ENCODE assay signal across 22 cellular contexts in the genomic region with DNA sequence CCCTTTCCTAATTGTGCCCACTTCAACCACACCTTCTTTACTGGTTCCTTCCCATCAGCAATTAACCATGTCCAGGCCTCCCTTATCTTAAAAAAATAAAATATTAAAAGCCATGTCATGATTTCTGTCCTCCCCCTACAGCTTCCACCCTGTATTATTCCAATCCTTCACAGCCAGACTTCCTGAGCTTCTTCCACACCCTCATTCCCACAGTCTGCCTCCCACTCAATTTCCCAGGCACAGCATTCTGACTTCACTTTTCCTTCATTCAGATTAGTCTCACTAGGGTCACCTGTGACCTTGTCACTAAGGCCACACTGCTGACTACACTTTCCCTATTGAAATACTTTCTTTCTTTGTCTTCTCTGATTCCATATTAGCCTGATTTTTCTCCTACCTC.
"Had no signal": no experiment of that assay in that cellular context is flagged by ENCODE, and none has a peak within 500 bp of the region (broad histone marks: within the 10 kb centered on the region; RNA-seq: fewer than 3 reads in every experiment).

No MANE protein-coding gene starts in this region.

- H3K36me3 ChIP-seq: heart right ventricle, left lung, prostate gland, right atrium auricular region, tibial artery had no signal

- H3K4me3 ChIP-seq: dorsolateral prefrontal cortex, heart right ventricle, left lung, lung, prostate gland, right atrium auricular region, tibial artery had no signal

- H3K27me3 Mint-ChIP-seq: brain; effector memory CD8-positive, alpha-beta T cell; naive thymus-derived CD4-positive, alpha-beta T cell had no signal

- H3K27ac Mint-ChIP-seq: activated T-helper 2 cell treated with anti-CD3 and anti-CD28 coated beads, Interferon-gamma antibody, Interleukin-2, Interleukin-4, amounts not matched to agents 10 μg/mL and 5 μg/mL and 100 μg/mL, durations not matched to agents 14 hours and 24 hours and 36 hours; naive thymus-derived CD4-positive, alpha-beta T cell; WTC11 had no signal

- H3K27me3 ChIP-seq: dorsolateral prefrontal cortex, heart right ventricle, left lung, right atrium auricular region, tibial artery had no signal

- ATAC-seq: effector memory CD8-positive, alpha-beta T cell; left lung; naive thymus-derived CD4-positive, alpha-beta T cell; stimulated activated naive CD8-positive, alpha-beta T cell treated with anti-CD3 and anti-CD28 coated beads, Interleukin-15, Interleukin-2, amounts not matched to agents 100 U/mL and 50 U/mL, for 24 hours; WTC11 had no signal

- H3K27ac ChIP-seq: dorsolateral prefrontal cortex, epithelial cell of prostate, heart right ventricle, left lung, prostate gland, right atrium auricular region, tibial artery had no signal

- H3K4me1 ChIP-seq: left lung, prostate gland, right atrium auricular region, tibial artery had no signal

- H3K9me3 ChIP-seq: heart right ventricle, left lung, prostate gland, right atrium auricular region, tibial artery had no signal

- H3K9me3 Mint-ChIP-seq: activated T-helper 2 cell treated with anti-CD3 and anti-CD28 coated beads, Interferon-gamma antibody, Interleukin-2, Interleukin-4, amounts not matched to agents 10 μg/mL and 5 μg/mL and 100 μg/mL, durations not matched to agents 14 hours and 24 hours and 36 hours; effector memory CD8-positive, alpha-beta T cell; naive thymus-derived CD4-positive, alpha-beta T cell; WTC11 had no signal

- DNase-seq: activated naive CD4-positive, alpha-beta T cell treated with Interleukin-2 at 50 U/mL for 16 hours; activated T-cell treated with anti-CD3 and anti-CD28 coated beads, Interleukin-2, amount 50 U/mL, for 1 hour; anterior cingulate cortex; dorsolateral prefrontal cortex; effector memory CD8-positive, alpha-beta T cell; heart right ventricle; kidney; left lung; naive thymus-derived CD4-positive, alpha-beta T cell; stimulated activated CD4-positive, alpha-beta T cell treated with anti-CD3 and anti-CD28 coated beads, Interleukin-12 subunit alpha, Interleukin-12 subunit beta, amount 100 ng/mL, for 4 hours; stimulated activated CD4-positive, alpha-beta T cell treated with anti-CD3 and anti-CD28 coated beads, Interleukin-4, amount 100 ng/mL, for 4 hours; stimulated activated naive CD8-positive, alpha-beta T cell treated with anti-CD3 and anti-CD28 coated beads, Interleukin-15, Interleukin-2, amounts not matched to agents 100 U/mL and 50 U/mL, for 24 hours; T-helper 1 cell; T1000; tibial artery had no signal

- H3K36me3 Mint-ChIP-seq: WTC11 had no signal

- H3K4me3 Mint-ChIP-seq: brain; effector memory CD8-positive, alpha-beta T cell; naive thymus-derived CD4-positive, alpha-beta T cell; WTC11 had no signal
